Comparison of ENCODE assay signal across 17 cellular contexts in genomic region chr1:38744452-38745350, GRCh38.
DNase-seq lines count a peak whose midpoint lies in the region; ATAC-seq lines count a peak whose summit lies in the region.
"Had no signal": no experiment of that assay in that cellular context is flagged by ENCODE, and none has a peak within 500 bp of the region (broad histone marks: within the 10 kb centered on the region; RNA-seq: fewer than 3 reads in every experiment).

No MANE protein-coding gene starts in this region.

- H3K27me3 ChIP-seq in trophoblast cell (ENCODE audit: insufficient read depth, low read length), result no peaks in the 10 kb centered on the region

- DNase-seq in OCI-M1 (lab: John Stamatoyannopoulos, UW) (peak; percentile 19), amniotic epithelial cell (ENCODE audit: low read depth) (peak; percentile 31), kidney tubule cell (ENCODE audit: low spot score) (peak; percentile 37), trophoblast cell (peak; percentile 67 to 74), GM03348 (ENCODE audit: low spot score) (no peak)
- DNase-seq in activated CD4-positive, alpha-beta T cell treated with anti-CD3 and anti-CD28 coated beads, Interleukin-2, amount 50 U/mL, for 4 hours, result no peak
- DNase-seq: C1 segment of cervical spinal cord; Calu3; CD4-positive, alpha-beta memory T cell; COR-L47; DMS53; DMS79 treated with DMSO at 0.1 percent for 48 hours; H9 had no signal

- no peak overlapping the region for H2BK5ac ChIP-seq in trophoblast cell (ENCODE audit: low read depth, low read length, poor library complexity)

- no peak overlapping the region for H2BK12ac ChIP-seq in trophoblast cell (ENCODE audit: low read length)

- H3K4me2 ChIP-seq in trophoblast cell (ENCODE audit: low read length), result no peak overlapping the region
- H3K4me2 ChIP-seq: GM23338 had no signal

- H3K4ac ChIP-seq in trophoblast cell (ENCODE audit: low read depth, low read length), result no peak overlapping the region

- no peak overlapping the region for H3K23ac ChIP-seq in trophoblast cell (ENCODE audit: low read length)

- no peaks in the 10 kb centered on the region for H3K79me2 ChIP-seq in trophoblast cell (ENCODE audit: control insufficient read depth, insufficient read depth, low read length, poor library complexity)

- no peak overlapping the region for H3K27ac ChIP-seq in trophoblast cell (ENCODE audit: low read depth, low read length)

- no peak overlapping the region for H3K18ac ChIP-seq in trophoblast cell (ENCODE audit: low read length)

- H2AK5ac ChIP-seq in trophoblast cell (ENCODE audit: low read length), result no peak overlapping the region

- no CpG with 5 or more reads among the region's 10 CpGs for WGBS in trophoblast cell (ENCODE audit: extremely low coverage, insufficient coverage, insufficient read length)

- H2AFZ ChIP-seq in trophoblast cell (ENCODE audit: insufficient read depth, low read length, poor library complexity), result no peak overlapping the region
- H2AFZ ChIP-seq: GM23338 had no signal

- no peak overlapping the region for H4K8ac ChIP-seq in trophoblast cell (ENCODE audit: low read depth, low read length)

- no peaks in the 10 kb centered on the region for H3K9me3 ChIP-seq in trophoblast cell (ENCODE audit: insufficient read depth, low read depth, low read length)

- H2BK120ac ChIP-seq in trophoblast cell (ENCODE audit: insufficient read depth, low read length, poor library complexity), result no peak overlapping the region

- H4K12ac ChIP-seq in trophoblast cell (ENCODE audit: low read depth, low read length), result no peak overlapping the region

- H3K4me1 ChIP-seq in trophoblast cell (ENCODE audit: control insufficient read depth in 1 of 2, insufficient read depth in 2 of 2, low read length in 2 of 2), result peaks cover 21 to 23% of the 10 kb centered on the region in 2 experiments

- H4K91ac ChIP-seq in trophoblast cell (ENCODE audit: low read depth, low read length), result no peak overlapping the region

- H3K79me1 ChIP-seq in trophoblast cell (ENCODE audit: low read length), result peaks cover 11% of the 10 kb centered on the region

- H3K9ac ChIP-seq in trophoblast cell (ENCODE audit: low read length), result no peak overlapping the region

- H3K14ac ChIP-seq in trophoblast cell (ENCODE audit: low read length), result no peak overlapping the region

- no peak for ATAC-seq in GM18520 (IDR thresholded peaks at IDR 0.05; ENCODE audit: unreplicated experiment)
- ATAC-seq in HG02571 (IDR thresholded peaks at IDR 0.05; ENCODE audit: unreplicated experiment), result no peak
- ATAC-seq: GM12878, GM23338 had no signal

- no peaks in the 10 kb centered on the region for H3K36me3 ChIP-seq in trophoblast cell (ENCODE audit: control insufficient read depth in 1 of 2, insufficient read depth in 2 of 2, low read length in 2 of 2)

- no peak overlapping the region for H3K4me3 ChIP-seq in trophoblast cell (ENCODE audit: low read depth, low read length)
- H3K4me3 ChIP-seq: GM12878, GM23338 had no signal

Comparison
In these comparisons a context has a peak if more than half of its experiments do, and no peak if none do; other contexts are left out.
1. DNase-seq: peak in OCI-M1 (single experiment), amniotic epithelial cell (single experiment), kidney tubule cell (single experiment) and trophoblast cell (2 of 2); none in activated CD4-positive, alpha-beta T cell treated with anti-CD3 and anti-CD28 coated beads, Interleukin-2, amount 50 U/mL, for 4 hours (0 of 2) and GM03348 (single experiment).